11 cellular contexts compared by ENCODE assay signal in genomic region chr3:109224333-109224732, GRCh38.
DNase-seq lines count a peak whose midpoint lies in the region; ATAC-seq and TF ChIP-seq lines count a peak whose summit lies in the region.
"Had no signal": no experiment of that assay in that cellular context is flagged by ENCODE, and none has a peak within 500 bp of the region (broad histone marks: within the 10 kb centered on the region; RNA-seq: fewer than 3 reads in every experiment).

No MANE protein-coding gene starts in this region.

- H3K4me1 ChIP-seq in DOHH2 (ENCODE audit: control insufficient read depth, low read length), result no peaks in the 10 kb centered on the region
- no peaks in the 10 kb centered on the region for H3K4me1 ChIP-seq in prostate gland (replicated peaks)

- H3K4me1 Mint-ChIP-seq in glutamatergic neuron (ENCODE audit: low read depth, unreplicated experiment), result peaks cover 17% of the 10 kb centered on the region
- no peaks in the 10 kb centered on the region for H3K4me1 Mint-ChIP-seq in osteocyte (ENCODE audit: unreplicated experiment)
- H3K4me1 Mint-ChIP-seq: activated naive CD4-positive, alpha-beta T cell treated with anti-CD3 and anti-CD28 coated beads, Interleukin-2, amount 50 U/mL, for 24 hours; neural crest cell had no signal

- H3K36me3 Mint-ChIP-seq in glutamatergic neuron (ENCODE audit: unreplicated experiment) (peaks cover 3% of the 10 kb centered on the region), osteocyte (ENCODE audit: unreplicated experiment) (no peaks in the 10 kb centered on the region)
- H3K36me3 Mint-ChIP-seq: activated naive CD4-positive, alpha-beta T cell treated with anti-CD3 and anti-CD28 coated beads, Interleukin-2, amount 50 U/mL, for 24 hours had no signal

- H3K27me3 Mint-ChIP-seq in glutamatergic neuron (ENCODE audit: unreplicated experiment) (peaks cover 3% of the 10 kb centered on the region), osteocyte (ENCODE audit: unreplicated experiment) (peaks cover 8% of the 10 kb centered on the region)
- H3K27me3 Mint-ChIP-seq: activated naive CD4-positive, alpha-beta T cell treated with anti-CD3 and anti-CD28 coated beads, Interleukin-2, amount 50 U/mL, for 24 hours had no signal

- no peaks in the 10 kb centered on the region for H4K20me1 ChIP-seq in DOHH2 (ENCODE audit: control insufficient read depth, insufficient read depth, low read depth, low read length)

- H3K27ac Mint-ChIP-seq in glutamatergic neuron (ENCODE audit: unreplicated experiment) (no peak overlapping the region), osteocyte (ENCODE audit: unreplicated experiment) (no peak overlapping the region)
- H3K27ac Mint-ChIP-seq: activated naive CD4-positive, alpha-beta T cell treated with anti-CD3 and anti-CD28 coated beads, Interleukin-2, amount 50 U/mL, for 24 hours had no signal

- no peaks in the 10 kb centered on the region for H3F3A ChIP-seq in DOHH2 (ENCODE audit: control insufficient read depth, insufficient read depth)

- no peaks in the 10 kb centered on the region for H3K9me2 ChIP-seq in DOHH2 (replicated peaks; ENCODE audit: control insufficient read depth, low read length)

- intact Hi-C loops in prostate gland (cut with DNase I), result no loop called here

- H3K9me3 Mint-ChIP-seq in glutamatergic neuron (ENCODE audit: unreplicated experiment), result peaks cover 4% of the 10 kb centered on the region
- H3K9me3 Mint-ChIP-seq in osteocyte (ENCODE audit: unreplicated experiment), result peaks cover 6% of the 10 kb centered on the region
- H3K9me3 Mint-ChIP-seq: activated naive CD4-positive, alpha-beta T cell treated with anti-CD3 and anti-CD28 coated beads, Interleukin-2, amount 50 U/mL, for 24 hours had no signal

- TF ChIP-seq POLR2A in prostate gland (IDR thresholded peaks at IDR 0.05), result no peak

- no peaks in the 10 kb centered on the region for H3K27me3 ChIP-seq in DOHH2 (ENCODE audit: control insufficient read depth, low read length)
- no peaks in the 10 kb centered on the region for H3K27me3 ChIP-seq in prostate gland (replicated peaks; ENCODE audit: insufficient read depth)

- H3K9me3 ChIP-seq in DOHH2 (ENCODE audit: control insufficient read depth, insufficient read depth, low read length) (no peaks in the 10 kb centered on the region), prostate gland (no peaks in the 10 kb centered on the region)

- H3K4me3 Mint-ChIP-seq in glutamatergic neuron (ENCODE audit: unreplicated experiment) (no peak overlapping the region), osteocyte (ENCODE audit: unreplicated experiment) (no peak overlapping the region)
- H3K4me3 Mint-ChIP-seq: activated naive CD4-positive, alpha-beta T cell treated with anti-CD3 and anti-CD28 coated beads, Interleukin-2, amount 50 U/mL, for 24 hours; neural crest cell had no signal

- H3K79me2 ChIP-seq in DOHH2 (ENCODE audit: control insufficient read depth, low read length), result no peaks in the 10 kb centered on the region

- ATAC-seq in HG02678 (IDR thresholded peaks at IDR 0.05; ENCODE audit: unreplicated experiment) (no peak), HG02623 (IDR thresholded peaks at IDR 0.05; ENCODE audit: unreplicated experiment) (no peak)

- DNase-seq in A172 (ENCODE audit: low spot score) (peak; percentile 35), NCI-H524 treated with DMSO at 0.1 percent for 48 hours (lab: John Stamatoyannopoulos, UW) (peak; percentile 46), glutamatergic neuron (no peak), prostate gland (ENCODE audit: low spot score) (no peak), osteocyte (ENCODE audit: extremely low spot score, unreplicated experiment) (no peak)
- DNase-seq: GOT3 had no signal

- H3K27ac ChIP-seq in DOHH2 (ENCODE audit: low read depth, low read length) (no peak overlapping the region), prostate gland (no peak overlapping the region)

- H3K4me2 ChIP-seq in DOHH2 (ENCODE audit: low read length), result no peak overlapping the region

- peak; percentile 35 for TF ChIP-seq CTCF in DOHH2 (IDR thresholded peaks at IDR 0.05; ENCODE audit: low read depth, low read length, poor library complexity, severe bottlenecking)
- TF ChIP-seq CTCF in glutamatergic neuron (IDR thresholded peaks at IDR 0.05; ENCODE audit: partially characterized antibody, unreplicated experiment), result peak; percentile 17
- no peak for TF ChIP-seq CTCF in prostate gland (IDR thresholded peaks at IDR 0.05)
- no peak for TF ChIP-seq CTCF in osteocyte (IDR thresholded peaks at IDR 0.05)

- WGBS in prostate gland, result 92% methylated on average over 8 of the region's 8 CpGs

- no peak overlapping the region for H3K4me3 ChIP-seq in DOHH2 (ENCODE audit: low read length)
- no peak overlapping the region for H3K4me3 ChIP-seq in prostate gland

- H3K36me3 ChIP-seq in DOHH2 (ENCODE audit: control insufficient read depth, low read length) (no peaks in the 10 kb centered on the region), prostate gland (no peaks in the 10 kb centered on the region)

Comparison
In these comparisons a context has a peak if more than half of its experiments do, and no peak if none do; other contexts are left out.
1. DNase-seq: peak in A172 (single experiment) and NCI-H524 treated with DMSO at 0.1 percent for 48 hours (single experiment); none in glutamatergic neuron (single experiment), prostate gland (single experiment) and osteocyte (single experiment).
2. CTCF ChIP-seq: peak in DOHH2 (single experiment) and glutamatergic neuron (single experiment); none in prostate gland (0 of 4) and osteocyte (single experiment).